18 cellular contexts compared by ENCODE assay signal in the genomic region with DNA sequence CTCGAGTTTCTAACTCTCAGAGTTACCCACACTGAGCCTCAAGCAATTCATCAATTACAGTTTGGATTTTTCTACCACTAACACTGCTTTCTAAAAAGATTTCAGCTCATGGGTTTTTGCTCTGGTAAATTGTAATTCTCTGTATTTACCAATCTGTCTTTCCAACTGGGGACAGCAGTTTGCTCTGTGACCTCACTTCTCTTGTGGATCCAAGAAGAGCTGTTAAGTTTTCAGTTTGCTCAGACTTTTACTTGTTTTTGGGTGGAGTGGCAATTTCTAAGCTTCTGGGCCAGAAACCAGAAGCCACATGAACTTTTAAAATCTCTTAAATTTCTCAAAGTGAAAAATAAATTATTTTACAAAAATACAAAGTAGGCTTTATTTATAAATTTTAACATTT.
"Had no signal": no experiment of that assay in that cellular context is flagged by ENCODE, and none has a peak within 500 bp of the region (broad histone marks: within the 10 kb centered on the region; RNA-seq: fewer than 3 reads in every experiment).

No MANE protein-coding gene starts in this region.

- H3K4me3 ChIP-seq: colonic mucosa, gastrocnemius medialis, left ventricle myocardium inferior, lower lobe of right lung, sigmoid colon, skin epidermis, stomach, thoracic aorta, transverse colon had no signal

- ATAC-seq: gastrocnemius medialis, lower lobe of right lung had no signal

- FAIRE-seq: keratinocyte had no signal

- H3K27me3 ChIP-seq: colonic mucosa, gastrocnemius medialis, sigmoid colon, stomach, transverse colon had no signal

- H3K27ac ChIP-seq: colonic mucosa, gastrocnemius medialis, left ventricle myocardium inferior, lower lobe of right lung, sigmoid colon, stomach, thoracic aorta, transverse colon had no signal

- H3K4me1 ChIP-seq: colonic mucosa, gastrocnemius medialis, left ventricle myocardium inferior, lower lobe of right lung, sigmoid colon had no signal

- H3K9me3 ChIP-seq: colonic mucosa, gastrocnemius medialis, left ventricle myocardium inferior, lower lobe of right lung, sigmoid colon, stomach, thoracic aorta, transverse colon had no signal

- DNase-seq: cerebellar nuclear complex; colonic mucosa; dermis blood vessel endothelial cell; endodermal cell; gastrocnemius medialis; left ventricle myocardium inferior; lower lobe of right lung; mesendoderm; naive B cell; sigmoid colon; stimulated activated CD4-positive, alpha-beta T cell treated with anti-CD3 and anti-CD28 coated beads, Interleukin-12 subunit alpha, Interleukin-12 subunit beta, amount 100 ng/mL, for 4 hours; stimulated activated naive CD4-positive, alpha-beta T cell; stomach; substantia nigra; transverse colon had no signal

- H3K36me3 ChIP-seq: colonic mucosa, gastrocnemius medialis, left ventricle myocardium inferior, lower lobe of right lung, sigmoid colon, stomach, thoracic aorta, transverse colon had no signal
